Comparison of ENCODE assay signal across 1 cellular context in the genomic region with DNA sequence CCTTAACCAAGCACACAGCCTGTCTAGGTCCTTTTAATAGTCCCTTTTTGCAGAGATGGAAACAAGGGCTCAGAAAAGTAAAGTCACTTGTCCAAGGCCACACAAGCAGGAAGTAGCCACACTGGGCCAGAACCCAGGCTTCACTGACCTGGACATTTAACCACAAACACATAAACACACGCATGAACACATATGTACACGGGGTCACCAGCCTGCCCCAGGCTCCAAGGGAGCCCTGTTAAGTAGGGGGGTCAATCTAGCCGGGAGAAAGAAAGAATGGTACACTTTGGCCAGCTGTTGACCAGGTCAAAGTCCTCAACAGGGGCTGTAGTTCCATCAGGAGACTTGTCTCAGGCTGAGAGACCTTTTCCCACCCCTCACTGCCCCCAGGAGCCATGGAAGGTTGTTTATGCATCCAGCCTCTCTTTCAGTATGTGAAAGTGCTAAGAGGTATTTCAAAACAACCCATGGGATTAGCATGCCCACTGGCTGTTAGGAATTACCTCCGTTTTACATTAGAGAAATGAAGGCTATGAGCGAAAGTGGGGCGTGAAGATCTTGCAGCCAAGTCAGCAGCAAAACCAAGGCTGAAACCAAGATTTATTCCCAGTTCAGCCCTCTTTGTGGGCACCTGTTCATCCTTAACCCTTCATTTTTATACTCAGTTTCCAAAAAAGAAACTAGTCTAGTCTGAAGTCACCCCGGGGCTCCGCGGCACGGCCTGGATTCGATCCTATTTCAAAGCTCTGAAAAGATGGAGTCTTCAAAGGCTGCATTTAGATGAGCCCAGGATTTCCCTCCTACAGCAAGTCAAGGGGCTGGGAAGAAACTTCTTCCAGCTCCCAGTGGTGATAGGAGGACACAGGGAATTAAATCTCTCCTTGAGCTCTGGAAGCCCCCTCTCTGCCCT.
TF ChIP-seq lines count a peak whose summit lies in the region.

No MANE protein-coding gene starts in this region.

TF ChIP-seq in HepG2, 621 proteins besides CTCF, POLR2A, EP300 and RAD21 (continued from another document and continues in another):
- TF ChIP-seq, protein P1, sequence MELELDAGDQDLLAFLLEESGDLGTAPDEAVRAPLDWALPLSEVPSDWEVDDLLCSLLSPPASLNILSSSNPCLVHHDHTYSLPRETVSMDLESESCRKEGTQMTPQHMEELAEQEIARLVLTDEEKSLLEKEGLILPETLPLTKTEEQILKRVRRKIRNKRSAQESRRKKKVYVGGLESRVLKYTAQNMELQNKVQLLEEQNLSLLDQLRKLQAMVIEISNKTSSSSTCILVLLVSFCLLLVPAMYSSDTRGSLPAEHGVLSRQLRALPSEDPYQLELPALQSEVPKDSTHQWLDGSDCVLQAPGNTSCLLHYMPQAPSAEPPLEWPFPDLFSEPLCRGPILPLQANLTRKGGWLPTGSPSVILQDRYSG (CRISPR knock-in tag; IDR thresholded peaks at IDR 0.05): 0 out of 2 replicates have a peak, but pooled peaks have one; percentile 46
- TF ChIP-seq NFYC (CRISPR knock-in tag; IDR thresholded peaks at IDR 0.05) (0 out of 2 replicates have a peak, but pooled peaks have one; percentile 24), ZSCAN12 (CRISPR knock-in tag; IDR thresholded peaks at IDR 0.05) (no peak), MYNN (CRISPR knock-in tag; IDR thresholded peaks at IDR 0.05; ENCODE audit: low read depth) (peak; percentile 71; the same call in 1 of the 2 replicates), ZNF552 (CRISPR knock-in tag; IDR thresholded peaks at IDR 0.05; ENCODE audit: borderline replicate concordance) (no peak), ZNF670 (CRISPR knock-in tag; IDR thresholded peaks at IDR 0.05; ENCODE audit: borderline replicate concordance) (no peak), ELF3 (CRISPR knock-in tag; IDR thresholded peaks at IDR 0.05) (peak; percentile 76), NR2F6 (IDR thresholded peaks at IDR 0.05) (peak; percentile 72), NR2F6 (CRISPR knock-in tag; IDR thresholded peaks at IDR 0.05) (peak; percentile 78), BHLHE40 (IDR thresholded peaks at IDR 0.05; ENCODE audit: low read length) (no peak), ZNF776 (CRISPR knock-in tag; IDR thresholded peaks at IDR 0.05) (no peak), ZNF441 (CRISPR knock-in tag; IDR thresholded peaks at IDR 0.05; ENCODE audit: borderline replicate concordance) (0 out of 2 replicates have a peak, but pooled peaks have one; percentile 46), ZNF598 (CRISPR knock-in tag; IDR thresholded peaks at IDR 0.05; ENCODE audit: borderline replicate concordance) (peak; percentile 73), FLYWCH1 (CRISPR knock-in tag; IDR thresholded peaks at IDR 0.05) (peak; percentile 72; the same call in 1 of the 2 replicates), MIER2 (CRISPR knock-in tag; IDR thresholded peaks at IDR 0.05) (peak; percentile 38; the same call in 1 of the 2 replicates), SP1 (IDR thresholded peaks at IDR 0.05) (no peak), SP1 (CRISPR knock-in tag; IDR thresholded peaks at IDR 0.05) (peak; percentile 18; the same call in 1 of the 2 replicates), ZFP37 (CRISPR knock-in tag; IDR thresholded peaks at IDR 0.05; ENCODE audit: borderline replicate concordance) (peak; percentile 73; the same call in 1 of the 2 replicates), NCOA2 (CRISPR knock-in tag; IDR thresholded peaks at IDR 0.05) (peak; percentile 70), ZNF331 (CRISPR knock-in tag; IDR thresholded peaks at IDR 0.05) (peak; percentile 66; the same call in 1 of the 2 replicates), ZNF44 (CRISPR knock-in tag; IDR thresholded peaks at IDR 0.05) (peak; percentile 84; the same call in 1 of the 2 replicates), ZKSCAN5 (CRISPR knock-in tag; IDR thresholded peaks at IDR 0.05) (peak; percentile 55; the same call in 1 of the 2 replicates), ZNF564 (CRISPR knock-in tag; IDR thresholded peaks at IDR 0.05) (peak; percentile 56; the same call in 1 of the 2 replicates), YEATS2 (CRISPR knock-in tag; IDR thresholded peaks at IDR 0.05; ENCODE audit: borderline replicate concordance) (no peak), GABPA (IDR thresholded peaks at IDR 0.05; ENCODE audit: low read depth, low read length) (no peak), GABPA (CRISPR knock-in tag; IDR thresholded peaks at IDR 0.05; ENCODE audit: low read depth) (peak; percentile 38; the same call in 1 of the 2 replicates), POLR2G (IDR thresholded peaks at IDR 0.05; ENCODE audit: low read depth, low read length) (no peak; the same call in none of the 2 replicates), ZNF547 (CRISPR knock-in tag; IDR thresholded peaks at IDR 0.05) (peak; percentile 21; the same call in 1 of the 2 replicates), MEIS2 (CRISPR knock-in tag; IDR thresholded peaks at IDR 0.05) (no peak; the same call in 1 of the 2 replicates), ZNF737 (CRISPR knock-in tag; IDR thresholded peaks at IDR 0.05; ENCODE audit: borderline replicate concordance) (peak; percentile 51; the same call in 1 of the 2 replicates), SKI (IDR thresholded peaks at IDR 0.05; ENCODE audit: partially characterized antibody) (peak; percentile 21), ZNF567 (CRISPR knock-in tag; IDR thresholded peaks at IDR 0.05; ENCODE audit: borderline replicate concordance) (0 out of 2 replicates have a peak, but pooled peaks have one; percentile 9), RFXAP (CRISPR knock-in tag; IDR thresholded peaks at IDR 0.05; ENCODE audit: borderline replicate concordance) (peak; percentile 33; the same call in 1 of the 2 replicates), ZNF136 (CRISPR knock-in tag; IDR thresholded peaks at IDR 0.05; ENCODE audit: low read depth) (no peak), DPF2 (CRISPR knock-in tag; IDR thresholded peaks at IDR 0.05; ENCODE audit: borderline replicate concordance, low read depth) (peak; percentile 54; the same call in 1 of the 2 replicates), SAFB2 (CRISPR knock-in tag; IDR thresholded peaks at IDR 0.05; ENCODE audit: borderline replicate concordance, low read depth) (peak; percentile 63; the same call in 1 of the 2 replicates), TARDBP (CRISPR knock-in tag; IDR thresholded peaks at IDR 0.05) (peak; percentile 5; the same call in 1 of the 2 replicates), ZNF691 (CRISPR knock-in tag; IDR thresholded peaks at IDR 0.05; ENCODE audit: borderline replicate concordance, low read depth) (0 out of 2 replicates have a peak, but pooled peaks have one; percentile 31), DMAP1 (CRISPR knock-in tag; IDR thresholded peaks at IDR 0.05) (no peak), MED1 (CRISPR knock-in tag; IDR thresholded peaks at IDR 0.05) (peak; percentile 73), AKAP8 (CRISPR knock-in tag; IDR thresholded peaks at IDR 0.05) (0 out of 2 replicates have a peak, but pooled peaks have one; percentile 46), TSC22D2 (CRISPR knock-in tag; IDR thresholded peaks at IDR 0.05; ENCODE audit: borderline replicate concordance) (no peak; the same call in 1 of the 2 replicates), KMT2A (CRISPR knock-in tag; IDR thresholded peaks at IDR 0.05) (peak; percentile 37; the same call in 1 of the 2 replicates), RORA (CRISPR knock-in tag; IDR thresholded peaks at IDR 0.05) (no peak)
- TF ChIP-seq, protein P2, sequence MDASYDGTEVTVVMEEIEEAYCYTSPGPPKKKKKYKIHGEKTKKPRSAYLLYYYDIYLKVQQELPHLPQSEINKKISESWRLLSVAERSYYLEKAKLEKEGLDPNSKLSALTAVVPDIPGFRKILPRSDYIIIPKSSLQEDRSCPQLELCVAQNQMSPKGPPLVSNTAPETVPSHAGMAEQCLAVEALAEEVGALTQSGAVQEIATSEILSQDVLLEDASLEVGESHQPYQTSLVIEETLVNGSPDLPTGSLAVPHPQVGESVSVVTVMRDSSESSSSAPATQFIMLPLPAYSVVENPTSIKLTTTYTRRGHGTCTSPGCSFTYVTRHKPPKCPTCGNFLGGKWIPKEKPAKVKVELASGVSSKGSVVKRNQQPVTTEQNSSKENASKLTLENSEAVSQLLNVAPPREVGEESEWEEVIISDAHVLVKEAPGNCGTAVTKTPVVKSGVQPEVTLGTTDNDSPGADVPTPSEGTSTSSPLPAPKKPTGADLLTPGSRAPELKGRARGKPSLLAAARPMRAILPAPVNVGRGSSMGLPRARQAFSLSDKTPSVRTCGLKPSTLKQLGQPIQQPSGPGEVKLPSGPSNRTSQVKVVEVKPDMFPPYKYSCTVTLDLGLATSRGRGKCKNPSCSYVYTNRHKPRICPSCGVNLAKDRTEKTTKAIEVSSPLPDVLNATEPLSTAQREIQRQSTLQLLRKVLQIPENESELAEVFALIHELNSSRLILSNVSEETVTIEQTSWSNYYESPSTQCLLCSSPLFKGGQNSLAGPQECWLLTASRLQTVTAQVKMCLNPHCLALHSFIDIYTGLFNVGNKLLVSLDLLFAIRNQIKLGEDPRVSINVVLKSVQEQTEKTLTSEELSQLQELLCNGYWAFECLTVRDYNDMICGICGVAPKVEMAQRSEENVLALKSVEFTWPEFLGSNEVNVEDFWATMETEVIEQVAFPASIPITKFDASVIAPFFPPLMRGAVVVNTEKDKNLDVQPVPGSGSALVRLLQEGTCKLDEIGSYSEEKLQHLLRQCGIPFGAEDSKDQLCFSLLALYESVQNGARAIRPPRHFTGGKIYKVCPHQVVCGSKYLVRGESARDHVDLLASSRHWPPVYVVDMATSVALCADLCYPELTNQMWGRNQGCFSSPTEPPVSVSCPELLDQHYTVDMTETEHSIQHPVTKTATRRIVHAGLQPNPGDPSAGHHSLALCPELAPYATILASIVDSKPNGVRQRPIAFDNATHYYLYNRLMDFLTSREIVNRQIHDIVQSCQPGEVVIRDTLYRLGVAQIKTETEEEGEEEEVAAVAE (CRISPR knock-in tag; IDR thresholded peaks at IDR 0.05; ENCODE audit: borderline replicate concordance): 0 out of 2 replicates have a peak, but pooled peaks have one; percentile 16
- TF ChIP-seq, protein P3, sequence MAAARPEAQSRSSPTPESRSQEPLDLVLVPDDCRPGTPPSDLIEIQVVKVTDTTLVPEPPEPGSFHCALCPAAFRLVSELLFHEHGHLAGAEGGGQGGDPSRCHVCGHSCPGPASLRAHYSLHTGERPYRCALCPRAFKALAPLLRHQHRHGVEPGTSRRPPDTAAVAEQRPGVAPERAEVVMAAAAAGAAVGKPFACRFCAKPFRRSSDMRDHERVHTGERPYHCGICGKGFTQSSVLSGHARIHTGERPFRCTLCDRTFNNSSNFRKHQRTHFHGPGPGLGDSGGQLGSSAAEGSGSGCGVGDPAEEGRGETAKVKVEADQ (CRISPR knock-in tag; IDR thresholded peaks at IDR 0.05; ENCODE audit: borderline replicate concordance): peak; percentile 44; the same call in 1 of the 2 replicates
- TF ChIP-seq, protein P4, sequence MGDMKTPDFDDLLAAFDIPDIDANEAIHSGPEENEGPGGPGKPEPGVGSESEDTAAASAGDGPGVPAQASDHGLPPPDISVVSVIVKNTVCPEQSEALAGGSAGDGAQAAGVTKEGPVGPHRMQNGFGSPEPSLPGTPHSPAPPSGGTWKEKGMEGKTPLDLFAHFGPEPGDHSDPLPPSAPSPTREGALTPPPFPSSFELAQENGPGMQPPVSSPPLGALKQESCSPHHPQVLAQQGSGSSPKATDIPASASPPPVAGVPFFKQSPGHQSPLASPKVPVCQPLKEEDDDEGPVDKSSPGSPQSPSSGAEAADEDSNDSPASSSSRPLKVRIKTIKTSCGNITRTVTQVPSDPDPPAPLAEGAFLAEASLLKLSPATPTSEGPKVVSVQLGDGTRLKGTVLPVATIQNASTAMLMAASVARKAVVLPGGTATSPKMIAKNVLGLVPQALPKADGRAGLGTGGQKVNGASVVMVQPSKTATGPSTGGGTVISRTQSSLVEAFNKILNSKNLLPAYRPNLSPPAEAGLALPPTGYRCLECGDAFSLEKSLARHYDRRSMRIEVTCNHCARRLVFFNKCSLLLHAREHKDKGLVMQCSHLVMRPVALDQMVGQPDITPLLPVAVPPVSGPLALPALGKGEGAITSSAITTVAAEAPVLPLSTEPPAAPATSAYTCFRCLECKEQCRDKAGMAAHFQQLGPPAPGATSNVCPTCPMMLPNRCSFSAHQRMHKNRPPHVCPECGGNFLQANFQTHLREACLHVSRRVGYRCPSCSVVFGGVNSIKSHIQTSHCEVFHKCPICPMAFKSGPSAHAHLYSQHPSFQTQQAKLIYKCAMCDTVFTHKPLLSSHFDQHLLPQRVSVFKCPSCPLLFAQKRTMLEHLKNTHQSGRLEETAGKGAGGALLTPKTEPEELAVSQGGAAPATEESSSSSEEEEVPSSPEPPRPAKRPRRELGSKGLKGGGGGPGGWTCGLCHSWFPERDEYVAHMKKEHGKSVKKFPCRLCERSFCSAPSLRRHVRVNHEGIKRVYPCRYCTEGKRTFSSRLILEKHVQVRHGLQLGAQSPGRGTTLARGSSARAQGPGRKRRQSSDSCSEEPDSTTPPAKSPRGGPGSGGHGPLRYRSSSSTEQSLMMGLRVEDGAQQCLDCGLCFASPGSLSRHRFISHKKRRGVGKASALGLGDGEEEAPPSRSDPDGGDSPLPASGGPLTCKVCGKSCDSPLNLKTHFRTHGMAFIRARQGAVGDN (CRISPR knock-in tag; IDR thresholded peaks at IDR 0.05): peak; percentile 50; the same call in 1 of the 2 replicates
- TF ChIP-seq, protein P5, sequence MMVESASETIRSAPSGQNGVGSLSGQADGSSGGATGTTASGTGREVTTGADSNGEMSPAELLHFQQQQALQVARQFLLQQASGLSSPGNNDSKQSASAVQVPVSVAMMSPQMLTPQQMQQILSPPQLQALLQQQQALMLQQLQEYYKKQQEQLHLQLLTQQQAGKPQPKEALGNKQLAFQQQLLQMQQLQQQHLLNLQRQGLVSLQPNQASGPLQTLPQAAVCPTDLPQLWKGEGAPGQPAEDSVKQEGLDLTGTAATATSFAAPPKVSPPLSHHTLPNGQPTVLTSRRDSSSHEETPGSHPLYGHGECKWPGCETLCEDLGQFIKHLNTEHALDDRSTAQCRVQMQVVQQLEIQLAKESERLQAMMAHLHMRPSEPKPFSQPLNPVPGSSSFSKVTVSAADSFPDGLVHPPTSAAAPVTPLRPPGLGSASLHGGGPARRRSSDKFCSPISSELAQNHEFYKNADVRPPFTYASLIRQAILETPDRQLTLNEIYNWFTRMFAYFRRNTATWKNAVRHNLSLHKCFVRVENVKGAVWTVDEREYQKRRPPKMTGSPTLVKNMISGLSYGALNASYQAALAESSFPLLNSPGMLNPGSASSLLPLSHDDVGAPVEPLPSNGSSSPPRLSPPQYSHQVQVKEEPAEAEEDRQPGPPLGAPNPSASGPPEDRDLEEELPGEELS (CRISPR knock-in tag; IDR thresholded peaks at IDR 0.05): peak; percentile 70
